Comparison of ENCODE assay signal across 1 cellular context in genomic region chr5:140322751-140323731, GRCh38.
TF ChIP-seq lines count a peak whose summit lies in the region.

No MANE protein-coding gene starts in this region.

TF ChIP-seq in H1, 55 proteins besides CTCF, POLR2A, EP300 and RAD21 (continued from another document):
- TF ChIP-seq, protein P1, sequence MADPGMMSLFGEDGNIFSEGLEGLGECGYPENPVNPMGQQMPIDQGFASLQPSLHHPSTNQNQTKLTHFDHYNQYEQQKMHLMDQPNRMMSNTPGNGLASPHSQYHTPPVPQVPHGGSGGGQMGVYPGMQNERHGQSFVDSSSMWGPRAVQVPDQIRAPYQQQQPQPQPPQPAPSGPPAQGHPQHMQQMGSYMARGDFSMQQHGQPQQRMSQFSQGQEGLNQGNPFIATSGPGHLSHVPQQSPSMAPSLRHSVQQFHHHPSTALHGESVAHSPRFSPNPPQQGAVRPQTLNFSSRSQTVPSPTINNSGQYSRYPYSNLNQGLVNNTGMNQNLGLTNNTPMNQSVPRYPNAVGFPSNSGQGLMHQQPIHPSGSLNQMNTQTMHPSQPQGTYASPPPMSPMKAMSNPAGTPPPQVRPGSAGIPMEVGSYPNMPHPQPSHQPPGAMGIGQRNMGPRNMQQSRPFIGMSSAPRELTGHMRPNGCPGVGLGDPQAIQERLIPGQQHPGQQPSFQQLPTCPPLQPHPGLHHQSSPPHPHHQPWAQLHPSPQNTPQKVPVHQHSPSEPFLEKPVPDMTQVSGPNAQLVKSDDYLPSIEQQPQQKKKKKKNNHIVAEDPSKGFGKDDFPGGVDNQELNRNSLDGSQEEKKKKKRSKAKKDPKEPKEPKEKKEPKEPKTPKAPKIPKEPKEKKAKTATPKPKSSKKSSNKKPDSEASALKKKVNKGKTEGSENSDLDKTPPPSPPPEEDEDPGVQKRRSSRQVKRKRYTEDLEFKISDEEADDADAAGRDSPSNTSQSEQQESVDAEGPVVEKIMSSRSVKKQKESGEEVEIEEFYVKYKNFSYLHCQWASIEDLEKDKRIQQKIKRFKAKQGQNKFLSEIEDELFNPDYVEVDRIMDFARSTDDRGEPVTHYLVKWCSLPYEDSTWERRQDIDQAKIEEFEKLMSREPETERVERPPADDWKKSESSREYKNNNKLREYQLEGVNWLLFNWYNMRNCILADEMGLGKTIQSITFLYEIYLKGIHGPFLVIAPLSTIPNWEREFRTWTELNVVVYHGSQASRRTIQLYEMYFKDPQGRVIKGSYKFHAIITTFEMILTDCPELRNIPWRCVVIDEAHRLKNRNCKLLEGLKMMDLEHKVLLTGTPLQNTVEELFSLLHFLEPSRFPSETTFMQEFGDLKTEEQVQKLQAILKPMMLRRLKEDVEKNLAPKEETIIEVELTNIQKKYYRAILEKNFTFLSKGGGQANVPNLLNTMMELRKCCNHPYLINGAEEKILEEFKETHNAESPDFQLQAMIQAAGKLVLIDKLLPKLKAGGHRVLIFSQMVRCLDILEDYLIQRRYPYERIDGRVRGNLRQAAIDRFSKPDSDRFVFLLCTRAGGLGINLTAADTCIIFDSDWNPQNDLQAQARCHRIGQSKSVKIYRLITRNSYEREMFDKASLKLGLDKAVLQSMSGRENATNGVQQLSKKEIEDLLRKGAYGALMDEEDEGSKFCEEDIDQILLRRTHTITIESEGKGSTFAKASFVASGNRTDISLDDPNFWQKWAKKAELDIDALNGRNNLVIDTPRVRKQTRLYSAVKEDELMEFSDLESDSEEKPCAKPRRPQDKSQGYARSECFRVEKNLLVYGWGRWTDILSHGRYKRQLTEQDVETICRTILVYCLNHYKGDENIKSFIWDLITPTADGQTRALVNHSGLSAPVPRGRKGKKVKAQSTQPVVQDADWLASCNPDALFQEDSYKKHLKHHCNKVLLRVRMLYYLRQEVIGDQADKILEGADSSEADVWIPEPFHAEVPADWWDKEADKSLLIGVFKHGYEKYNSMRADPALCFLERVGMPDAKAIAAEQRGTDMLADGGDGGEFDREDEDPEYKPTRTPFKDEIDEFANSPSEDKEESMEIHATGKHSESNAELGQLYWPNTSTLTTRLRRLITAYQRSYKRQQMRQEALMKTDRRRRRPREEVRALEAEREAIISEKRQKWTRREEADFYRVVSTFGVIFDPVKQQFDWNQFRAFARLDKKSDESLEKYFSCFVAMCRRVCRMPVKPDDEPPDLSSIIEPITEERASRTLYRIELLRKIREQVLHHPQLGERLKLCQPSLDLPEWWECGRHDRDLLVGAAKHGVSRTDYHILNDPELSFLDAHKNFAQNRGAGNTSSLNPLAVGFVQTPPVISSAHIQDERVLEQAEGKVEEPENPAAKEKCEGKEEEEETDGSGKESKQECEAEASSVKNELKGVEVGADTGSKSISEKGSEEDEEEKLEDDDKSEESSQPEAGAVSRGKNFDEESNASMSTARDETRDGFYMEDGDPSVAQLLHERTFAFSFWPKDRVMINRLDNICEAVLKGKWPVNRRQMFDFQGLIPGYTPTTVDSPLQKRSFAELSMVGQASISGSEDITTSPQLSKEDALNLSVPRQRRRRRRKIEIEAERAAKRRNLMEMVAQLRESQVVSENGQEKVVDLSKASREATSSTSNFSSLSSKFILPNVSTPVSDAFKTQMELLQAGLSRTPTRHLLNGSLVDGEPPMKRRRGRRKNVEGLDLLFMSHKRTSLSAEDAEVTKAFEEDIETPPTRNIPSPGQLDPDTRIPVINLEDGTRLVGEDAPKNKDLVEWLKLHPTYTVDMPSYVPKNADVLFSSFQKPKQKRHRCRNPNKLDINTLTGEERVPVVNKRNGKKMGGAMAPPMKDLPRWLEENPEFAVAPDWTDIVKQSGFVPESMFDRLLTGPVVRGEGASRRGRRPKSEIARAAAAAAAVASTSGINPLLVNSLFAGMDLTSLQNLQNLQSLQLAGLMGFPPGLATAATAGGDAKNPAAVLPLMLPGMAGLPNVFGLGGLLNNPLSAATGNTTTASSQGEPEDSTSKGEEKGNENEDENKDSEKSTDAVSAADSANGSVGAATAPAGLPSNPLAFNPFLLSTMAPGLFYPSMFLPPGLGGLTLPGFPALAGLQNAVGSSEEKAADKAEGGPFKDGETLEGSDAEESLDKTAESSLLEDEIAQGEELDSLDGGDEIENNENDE (IDR thresholded peaks at IDR 0.05; ENCODE audit: insufficient replicate concordance, low read length), result no peak
- no peak for TF ChIP-seq SUZ12 (IDR thresholded peaks at IDR 0.05; ENCODE audit: low read length)
- TF ChIP-seq SAP30 (IDR thresholded peaks at IDR 0.05; ENCODE audit: insufficient read depth, insufficient replicate concordance, low read length), result no peak
- TF ChIP-seq TAF7 (optimal IDR thresholded peaks at IDR 0.05; ENCODE audit: borderline replicate concordance, low read depth, low read length), result no peak
- no peak for TF ChIP-seq NRF1 (IDR thresholded peaks at IDR 0.05; ENCODE audit: low read depth, low read length)
- no peak for TF ChIP-seq BRCA1 (IDR thresholded peaks at IDR 0.05; ENCODE audit: low read depth, low read length)
- TF ChIP-seq TCF12 (IDR thresholded peaks at IDR 0.05; ENCODE audit: low read depth, low read length), result no peak
- no peak for TF ChIP-seq BACH1 (IDR thresholded peaks at IDR 0.05; ENCODE audit: low read length)
- TF ChIP-seq TEAD4 (IDR thresholded peaks at IDR 0.05; ENCODE audit: low read depth, low read length), result no peak
- TF ChIP-seq, protein P2, sequence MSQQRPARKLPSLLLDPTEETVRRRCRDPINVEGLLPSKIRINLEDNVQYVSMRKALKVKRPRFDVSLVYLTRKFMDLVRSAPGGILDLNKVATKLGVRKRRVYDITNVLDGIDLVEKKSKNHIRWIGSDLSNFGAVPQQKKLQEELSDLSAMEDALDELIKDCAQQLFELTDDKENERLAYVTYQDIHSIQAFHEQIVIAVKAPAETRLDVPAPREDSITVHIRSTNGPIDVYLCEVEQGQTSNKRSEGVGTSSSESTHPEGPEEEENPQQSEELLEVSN (IDR thresholded peaks at IDR 0.05), result no peak
- TF ChIP-seq TBP (IDR thresholded peaks at IDR 0.05; ENCODE audit: low read depth, low read length), result no peak
- no peak for TF ChIP-seq CBX5 (IDR thresholded peaks at IDR 0.05; ENCODE audit: low read depth, low read length)
- no peak for TF ChIP-seq RXRA (IDR thresholded peaks at IDR 0.05; ENCODE audit: insufficient read depth, low read depth, low read length)
- no peak for TF ChIP-seq HDAC6 (IDR thresholded peaks at IDR 0.05; ENCODE audit: low read depth, low read length)
- TF ChIP-seq KDM5A (IDR thresholded peaks at IDR 0.05; ENCODE audit: low read length), result no peak
- no peak for TF ChIP-seq SP2 (IDR thresholded peaks at IDR 0.05; ENCODE audit: low read length)
- TF ChIP-seq RFX5 (IDR thresholded peaks at IDR 0.05; ENCODE audit: borderline replicate concordance, low read depth, low read length), result no peak
- no peak for TF ChIP-seq EZH2 (IDR thresholded peaks at IDR 0.05; ENCODE audit: low read depth, low read length, severe bottlenecking)
- TF ChIP-seq YY1 (IDR thresholded peaks at IDR 0.05; ENCODE audit: low read depth, low read length), result no peak
TF ChIP-seq in H1: peak in this region for 0.
